Comparison of ENCODE assay signal across 12 cellular contexts in the genomic region with DNA sequence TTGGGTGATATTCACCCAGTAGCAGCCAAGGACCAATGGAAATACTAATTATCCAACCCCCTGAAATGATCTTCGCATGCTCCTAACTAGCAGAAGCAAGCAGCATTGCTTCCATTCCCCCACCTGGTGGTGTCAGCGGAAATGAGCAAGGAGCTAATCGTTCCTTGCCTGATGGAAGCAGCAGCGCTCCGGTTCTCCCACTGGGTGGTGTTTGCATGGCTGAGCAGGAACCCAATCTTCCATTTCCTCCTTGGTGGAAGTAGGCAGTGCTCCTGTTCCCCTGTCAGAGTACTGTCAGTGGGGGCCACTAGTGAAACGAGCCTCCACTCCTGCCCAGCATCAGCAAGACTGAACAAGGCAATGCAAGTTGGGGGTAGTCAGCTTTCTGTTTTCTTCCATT.
DNase-seq lines count a peak whose midpoint lies in the region; ATAC-seq and TF ChIP-seq lines count a peak whose summit lies in the region.
"Had no signal": no experiment of that assay in that cellular context is flagged by ENCODE, and none has a peak within 500 bp of the region (broad histone marks: within the 10 kb centered on the region; RNA-seq: fewer than 3 reads in every experiment).

No MANE protein-coding gene starts in this region.

- no peak overlapping the region for H2BK12ac ChIP-seq in neuronal stem cell (ENCODE audit: low read length)

- TF ChIP-seq EP300 in sigmoid colon (IDR thresholded peaks at IDR 0.05): no peak

- H3K79me2 ChIP-seq in Loucy (ENCODE audit: insufficient read depth, low read length) (no peaks in the 10 kb centered on the region), mammary epithelial cell (ENCODE audit: insufficient read depth, low read length) (no peaks in the 10 kb centered on the region)

- H3K4me2 ChIP-seq in Loucy (ENCODE audit: low read depth, low read length, poor library complexity, severe bottlenecking) (no peak overlapping the region), mammary epithelial cell (ENCODE audit: insufficient read depth, low read depth, low read length) (no peak overlapping the region), neuronal stem cell (ENCODE audit: insufficient read depth, low read length, poor library complexity, severe bottlenecking) (no peak overlapping the region)

- no peak overlapping the region for H3K18ac ChIP-seq in neuronal stem cell (ENCODE audit: low read length)

- no peak overlapping the region for H3K9ac ChIP-seq in Loucy (ENCODE audit: low read depth, low read length, poor library complexity, severe bottlenecking)
- no peak overlapping the region for H3K9ac ChIP-seq in mammary epithelial cell (ENCODE audit: insufficient read depth, low read length)
- no peak overlapping the region for H3K9ac ChIP-seq in neuronal stem cell (ENCODE audit: low read depth, low read length, poor library complexity)

- TF ChIP-seq CTCF in Loucy (conservative IDR thresholded peaks at IDR 0.05; ENCODE audit: low read length): peak; percentile 44
- peak; percentile 25 to 28 for TF ChIP-seq CTCF in mammary epithelial cell (conservative IDR thresholded peaks at IDR 0.05 in 1 of 2, IDR thresholded peaks at IDR 0.05 in 1 of 2; ENCODE audit: extremely low read depth in 1 of 2, insufficient read depth in 1 of 2, low read depth in 1 of 2, low read length in 2 of 2)
- TF ChIP-seq CTCF in sigmoid colon (IDR thresholded peaks at IDR 0.05): no peak

- intact Hi-C loops in mammary epithelial cell (cut with micrococcal nuclease) (no loop called here), sigmoid colon (cut with DNase I) (no loop called here)

- in situ Hi-C loops in mammary epithelial cell (cut with MboI; ENCODE audit: low sequenced_read_pairs in 2 of 2): loop anchor here in 1 of 2 donors (25.0 kb wide), 1 partner anchor 403 kb away; no protein-coding TSS in a partner anchor

- H3K36me3 ChIP-seq in Loucy (ENCODE audit: insufficient read depth, low read length) (no peaks in the 10 kb centered on the region), mammary epithelial cell (ENCODE audit: insufficient read depth, low read length) (no peaks in the 10 kb centered on the region), neuronal stem cell (replicated peaks in 1 of 2; ENCODE audit: control insufficient read depth in 2 of 2, insufficient read depth in 2 of 2, low read length in 2 of 2) (no peaks in the 10 kb centered on the region), sigmoid colon (no peaks in the 10 kb centered on the region)

- H4K91ac ChIP-seq in neuronal stem cell (ENCODE audit: low read depth, low read length, poor library complexity): no peak overlapping the region

- TF ChIP-seq POLR2A in sigmoid colon (IDR thresholded peaks at IDR 0.05): no peak

- no peaks in the 10 kb centered on the region for H3F3A ChIP-seq in Loucy (ENCODE audit: low read depth)

- BruUV-seq in mammary epithelial cell (replicated peaks; lab: Mats Ljungman, UMichigan): no TSS peak

- dilution Hi-C loops in mammary epithelial cell (cut with HindIII; ENCODE audit: low sequenced_read_pairs): no loop called here

- no peak overlapping the region for H3K23ac ChIP-seq in neuronal stem cell (ENCODE audit: low read depth, low read length, poor library complexity)

- no peak overlapping the region for H3K27ac ChIP-seq in mammary epithelial cell (ENCODE audit: insufficient read depth, low read depth, low read length)
- H3K27ac ChIP-seq in neuronal stem cell (replicated peaks; ENCODE audit: low read length): no peak overlapping the region
- H3K27ac ChIP-seq in sigmoid colon: no peak overlapping the region
- H3K27ac ChIP-seq: skin epidermis had no signal

- H3K79me1 ChIP-seq in neuronal stem cell (ENCODE audit: low read depth, low read length): no peaks in the 10 kb centered on the region

- peak; percentile 13 to 75 for DNase-seq in NCI-H524 (lab: John Stamatoyannopoulos, UW)
- no peak for DNase-seq in NCI-H524 treated with DMSO at 0.1 percent for 48 hours (lab: John Stamatoyannopoulos, UW)
- DNase-seq in mammary epithelial cell: peak; percentile 16
- peak; percentile 27 for DNase-seq in neuronal stem cell (ENCODE audit: low spot score)
- DNase-seq in sigmoid colon: no peak
- DNase-seq in T-helper 1 cell: no peak
- DNase-seq: activated CD8-positive, alpha-beta T cell treated with anti-CD3 and anti-CD28 coated beads for 36 hours; activated naive CD4-positive, alpha-beta T cell treated with anti-CD3 and anti-CD28 coated beads, Interleukin-2, amount 10 ng/mL, durations not matched to agents 7 days and 5 days; SW 1271 had no signal

- 91% methylated on average over 5 of the region's 6 CpGs for WGBS in mammary epithelial cell (ENCODE audit: low coverage, missing lambda C conversion rate)
- WGBS in neuronal stem cell (ENCODE audit: extremely low coverage in 2 of 2, insufficient read length in 2 of 2, insufficient replicate concordance in 1 of 2), 2 donors: no CpG with 5 or more reads among the region's 6 CpGs
- WGBS in sigmoid colon, 2 donors: 47 to 61% methylated on average over 6 of the region's 6 CpGs

- H3K14ac ChIP-seq in neuronal stem cell (ENCODE audit: low read length): no peak overlapping the region

- no peaks in the 10 kb centered on the region for H3K27me3 ChIP-seq in Loucy (ENCODE audit: insufficient read depth, low read length, poor library complexity, severe bottlenecking)
- no peaks in the 10 kb centered on the region for H3K27me3 ChIP-seq in mammary epithelial cell (ENCODE audit: insufficient read depth, low read length)
- H3K27me3 ChIP-seq in neuronal stem cell (ENCODE audit: control insufficient read depth in 3 of 3, insufficient read depth in 3 of 3, low read depth in 1 of 3, low read length in 3 of 3): no peaks in the 10 kb centered on the region
- H3K27me3 ChIP-seq in sigmoid colon: no peaks in the 10 kb centered on the region

- no peaks in the 10 kb centered on the region for H3K9me2 ChIP-seq in Loucy (replicated peaks; ENCODE audit: low read depth, low read length)

- H2AK5ac ChIP-seq in neuronal stem cell (ENCODE audit: low read depth, low read length): no peak overlapping the region

- no peak overlapping the region for H2BK15ac ChIP-seq in neuronal stem cell (ENCODE audit: low read length)

- H3K4me3 ChIP-seq in Loucy (ENCODE audit: low read length, poor library complexity, severe bottlenecking) (no peak overlapping the region), mammary epithelial cell (replicated peaks in 1 of 3; ENCODE audit: insufficient read depth in 1 of 3, low read depth in 2 of 3, low read length in 3 of 3) (no peak overlapping the region), neuronal stem cell (ENCODE audit: low read length in 2 of 2) (no peak overlapping the region), sigmoid colon (no peak overlapping the region)
- H3K4me3 ChIP-seq: skin epidermis had no signal

- no peak overlapping the region for H3K4ac ChIP-seq in neuronal stem cell (ENCODE audit: low read length)

- no peak overlapping the region for H4K8ac ChIP-seq in neuronal stem cell (ENCODE audit: low read depth, low read length)

- ATAC-seq in HG03469 (IDR thresholded peaks at IDR 0.05; ENCODE audit: unreplicated experiment): no peak
- ATAC-seq: activated CD8-positive, alpha-beta T cell treated with anti-CD3 and anti-CD28 coated beads for 36 hours had no signal

- no peaks in the 10 kb centered on the region for H3K9me3 ChIP-seq in Loucy (ENCODE audit: insufficient read depth, low read depth, low read length)
- no peaks in the 10 kb centered on the region for H3K9me3 ChIP-seq in mammary epithelial cell (replicated peaks; ENCODE audit: insufficient read depth, low read length)
- H3K9me3 ChIP-seq in neuronal stem cell (replicated peaks in 1 of 2; ENCODE audit: control insufficient read depth in 2 of 2, insufficient read depth in 1 of 2, low read depth in 1 of 2, low read length in 2 of 2): no peaks in the 10 kb centered on the region
- no peaks in the 10 kb centered on the region for H3K9me3 ChIP-seq in sigmoid colon

- CTCF ChIA-PET in mammary epithelial cell (lab: Charles Lee; ENCODE audit: low non-redundant PET): no interaction called here

- H2BK5ac ChIP-seq in neuronal stem cell (ENCODE audit: low read length): no peak overlapping the region

- no peaks in the 10 kb centered on the region for H3K4me1 ChIP-seq in Loucy (ENCODE audit: insufficient read depth, low read length, poor library complexity, severe bottlenecking)
- H3K4me1 ChIP-seq in mammary epithelial cell (ENCODE audit: insufficient read depth, low read length): no peaks in the 10 kb centered on the region
- peaks cover 0 to under 1% of the 10 kb centered on the region in 2 donors for H3K4me1 ChIP-seq in neuronal stem cell (ENCODE audit: control insufficient read depth in 2 of 2, insufficient read depth in 1 of 2, low read depth in 1 of 2, low read length in 2 of 2)
- no peaks in the 10 kb centered on the region for H3K4me1 ChIP-seq in sigmoid colon

- no peak overlapping the region for H2AFZ ChIP-seq in Loucy (ENCODE audit: low read length)
- no peak overlapping the region for H2AFZ ChIP-seq in mammary epithelial cell (ENCODE audit: low read depth, low read length)
- no peak overlapping the region for H2AFZ ChIP-seq in neuronal stem cell (ENCODE audit: low read length)

- no peaks in the 10 kb centered on the region for H4K20me1 ChIP-seq in Loucy (ENCODE audit: insufficient read depth, low read length, poor library complexity, severe bottlenecking)
- no peaks in the 10 kb centered on the region for H4K20me1 ChIP-seq in mammary epithelial cell (ENCODE audit: insufficient read depth, low read length)

- no peak overlapping the region for H2BK120ac ChIP-seq in neuronal stem cell (ENCODE audit: low read depth, low read length)

Comparison
In these comparisons a context has a peak if more than half of its experiments do, and no peak if none do; other contexts are left out.
1. DNase-seq: peak in NCI-H524 (2 of 2), mammary epithelial cell (single experiment) and neuronal stem cell (single experiment); none in NCI-H524 treated with DMSO at 0.1 percent for 48 hours (single experiment), sigmoid colon (single experiment) and T-helper 1 cell (0 of 5).
2. CTCF ChIP-seq: peak in Loucy (single experiment) and mammary epithelial cell (2 of 2); none in sigmoid colon (0 of 4).